1 cellular context compared by ENCODE assay signal in genomic region chr16:54929090-54930033, GRCh38.
A peak's percentile ranks its signal among the peaks of the same experiment; 100 is the strongest.
TF ChIP-seq lines count a peak whose summit lies in the region.

No MANE protein-coding gene starts in this region.

TF ChIP-seq in A549, 52 proteins besides CTCF, POLR2A, EP300 and RAD21 (continued from another document):
- 0 out of 2 replicates have a peak, but pooled peaks have one; percentile 16 for TF ChIP-seq USF2 (IDR thresholded peaks at IDR 0.05)
- no peak for TF ChIP-seq ZSCAN20 (CRISPR knock-in tag; IDR thresholded peaks at IDR 0.05)
- TF ChIP-seq CEBPB (IDR thresholded peaks at IDR 0.05) = 0 out of 4 replicates have a peak, but pooled peaks of 1 of the 2 experiments have one; percentile 9
